In the genomic region with DNA sequence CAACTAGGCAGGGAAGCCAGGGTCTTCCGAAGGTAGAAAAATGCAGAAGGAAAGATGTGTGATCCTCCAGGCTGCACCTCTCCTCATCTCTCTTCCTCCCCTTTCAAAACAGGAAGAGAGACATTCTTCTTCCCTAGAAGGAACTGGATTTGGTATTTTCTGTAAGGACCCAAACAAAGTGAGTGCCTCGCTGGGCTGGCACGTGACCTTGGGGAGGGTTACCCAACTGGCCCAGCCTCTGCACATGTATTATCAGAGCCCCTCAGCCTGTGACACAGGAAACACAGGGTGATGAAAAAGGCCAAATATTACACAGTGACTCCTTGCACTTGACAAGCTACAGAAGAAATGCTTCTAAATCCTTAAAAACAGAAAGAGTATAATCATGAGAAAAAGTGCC, we compare ENCODE assay signal across 9 cellular contexts. TPM values are rescaled to one million over a fixed set of nuclear protein-coding genes. Genes with fewer than 3 reads are reported as not detected.
A peak's percentile ranks its signal among the peaks of the same experiment; 100 is the strongest.
DNase-seq lines count a peak whose midpoint lies in the region; ATAC-seq and TF ChIP-seq lines count a peak whose summit lies in the region.
"Had no signal": no experiment of that assay in that cellular context is flagged by ENCODE, and none has a peak within 500 bp of the region (broad histone marks: within the 10 kb centered on the region; RNA-seq: fewer than 3 reads in every experiment).

No MANE protein-coding gene starts in this region.

- CTCF ChIA-PET in activated CD4-positive, alpha-beta T cell treated with anti-CD3 and anti-CD28 coated beads, Interleukin-2, amount 10 ng/mL, durations not matched to agents 7 days and 5 days (lab: Charles Lee) = no interaction called here

- in situ Hi-C loops in brain microvascular endothelial cell (cut with HindIII; ENCODE audit: low pct_ligation_motif_present, low sequenced_read_pairs) = no loop called here

- no peak for DNase-seq in activated CD4-positive, alpha-beta T cell treated with anti-CD3 and anti-CD28 coated beads, Interleukin-2, amount 10 ng/mL, durations not matched to agents 7 days and 5 days
- DNase-seq in activated CD4-positive, alpha-beta T cell treated with anti-CD3 and anti-CD28 coated beads for 1 hour = no peak
- DNase-seq in brain microvascular endothelial cell (no peak), retinal pigment epithelial cell (ENCODE audit: low read depth) (no peak)
- DNase-seq in stimulated activated naive CD4-positive, alpha-beta T cell treated with Interleukin-2 at 50 U/mL for 16 hours (lab: John Stamatoyannopoulos, UW) = no peak
- DNase-seq: psoas muscle had no signal

- peaks cover 62% of the 10 kb centered on the region for H3K36me3 Mint-ChIP-seq in activated CD4-positive, alpha-beta T cell treated with anti-CD3 and anti-CD28 coated beads, Interleukin-2, amount 10 ng/mL, durations not matched to agents 7 days and 5 days (ENCODE audit: low read depth)

- no peak overlapping the region for H2AFZ ChIP-seq in OCI-LY1 (ENCODE audit: low read length)

- no peaks in the 10 kb centered on the region for H3K9me2 ChIP-seq in OCI-LY1 (ENCODE audit: low read depth, low read length)

- H3K4me1 Mint-ChIP-seq in activated CD4-positive, alpha-beta T cell treated with anti-CD3 and anti-CD28 coated beads, Interleukin-2, amount 10 ng/mL, durations not matched to agents 7 days and 5 days = peaks cover 69% of the 10 kb centered on the region

- no peaks in the 10 kb centered on the region for H3K27me3 ChIP-seq in OCI-LY1 (ENCODE audit: insufficient read depth, low read length)
- no peaks in the 10 kb centered on the region for H3K27me3 ChIP-seq in brain microvascular endothelial cell (replicated peaks)

- H3K4me1 ChIP-seq in OCI-LY1 (ENCODE audit: insufficient read depth, low read length, severe bottlenecking) = peaks cover 26% of the 10 kb centered on the region

- POLR2A ChIA-PET in activated CD4-positive, alpha-beta T cell treated with anti-CD3 and anti-CD28 coated beads, Interleukin-2, amount 10 ng/mL, durations not matched to agents 7 days and 5 days (lab: Charles Lee) = no interaction called here

- H3K9me3 ChIP-seq in OCI-LY1 (ENCODE audit: low read length) = no peaks in the 10 kb centered on the region; the same call in 1 of the 2 replicates
- H3K9me3 ChIP-seq: psoas muscle had no signal

- ATAC-seq in HG03520 (IDR thresholded peaks at IDR 0.05; ENCODE audit: unreplicated experiment) (no peak), HG03196 (IDR thresholded peaks at IDR 0.05; ENCODE audit: unreplicated experiment) (no peak)
- ATAC-seq: psoas muscle had no signal

- H3K4me3 ChIP-seq in OCI-LY1 (ENCODE audit: low read depth, low read length, poor library complexity, severe bottlenecking) (peak overlapping the region; percentile 99), brain microvascular endothelial cell (ENCODE audit: low read depth, low read length) (peak overlapping the region; percentile 94), retinal pigment epithelial cell (ENCODE audit: low read length) (peak overlapping the region; percentile 19)
- H3K4me3 ChIP-seq: psoas muscle had no signal

- no peak for TF ChIP-seq CTCF in OCI-LY1 (IDR thresholded peaks at IDR 0.05; ENCODE audit: low read length)
- TF ChIP-seq CTCF in brain microvascular endothelial cell (IDR thresholded peaks at IDR 0.05; ENCODE audit: low read depth, low read length, missing control alignments) = no peak
- no peak for TF ChIP-seq CTCF in retinal pigment epithelial cell (conservative IDR thresholded peaks at IDR 0.05; ENCODE audit: low read depth, low read length)

- H3K27ac ChIP-seq in OCI-LY1 (ENCODE audit: low read depth, low read length, poor library complexity, severe bottlenecking) (no peak overlapping the region), brain microvascular endothelial cell (no peak overlapping the region)
- H3K27ac ChIP-seq: psoas muscle had no signal

- H3F3A ChIP-seq in OCI-LY1 (ENCODE audit: insufficient read depth, low read length) = no peaks in the 10 kb centered on the region

- H3K9me3 Mint-ChIP-seq in activated CD4-positive, alpha-beta T cell treated with anti-CD3 and anti-CD28 coated beads, Interleukin-2, amount 10 ng/mL, durations not matched to agents 7 days and 5 days = no peaks in the 10 kb centered on the region

- H3K79me2 ChIP-seq in OCI-LY1 (ENCODE audit: insufficient read depth, low read length) = peaks cover 35% of the 10 kb centered on the region

- no peaks in the 10 kb centered on the region for H3K27me3 Mint-ChIP-seq in activated CD4-positive, alpha-beta T cell treated with anti-CD3 and anti-CD28 coated beads, Interleukin-2, amount 10 ng/mL, durations not matched to agents 7 days and 5 days

- peak overlapping the region; percentile 70 for H3K27ac Mint-ChIP-seq in activated CD4-positive, alpha-beta T cell treated with anti-CD3 and anti-CD28 coated beads, Interleukin-2, amount 10 ng/mL, durations not matched to agents 7 days and 5 days

- H3K4me2 ChIP-seq in OCI-LY1 (ENCODE audit: low read length) = peak overlapping the region; percentile 71

- H3K9ac ChIP-seq in OCI-LY1 (ENCODE audit: low read length) = peak overlapping the region; percentile 99; the same call in 1 of the 2 replicates

- H4K20me1 ChIP-seq in OCI-LY1 (ENCODE audit: insufficient read depth, low read length) = no peaks in the 10 kb centered on the region

- H3K36me3 ChIP-seq in OCI-LY1 (ENCODE audit: insufficient read depth, low read length) = peaks cover 70% of the 10 kb centered on the region
- no peaks in the 10 kb centered on the region for H3K36me3 ChIP-seq in brain microvascular endothelial cell (replicated peaks)

- H3K4me3 Mint-ChIP-seq in activated CD4-positive, alpha-beta T cell treated with anti-CD3 and anti-CD28 coated beads, Interleukin-2, amount 10 ng/mL, durations not matched to agents 7 days and 5 days = peak overlapping the region; percentile 87

RNA-seq across cellular contexts. Expression of gene HJURP, which starts 2.3 kb away (rescaled TPM):
- 100 to 1,000 TPM; 139 to 141 TPM for total RNA-seq in activated CD4-positive, alpha-beta T cell treated with anti-CD3 and anti-CD28 coated beads, Interleukin-2, amount 10 ng/mL, durations not matched to agents 7 days and 5 days
- total RNA-seq: psoas muscle had no signal

Comparison
In these comparisons a context has a peak if more than half of its experiments do, and no peak if none do; other contexts are left out.
1. H3K4me3 ChIP-seq: peak in every context shown above with its lines; median percentile 99 in OCI-LY1; 94 in brain microvascular endothelial cell; 19 in retinal pigment epithelial cell.